Comparison of ENCODE assay signal across 1 cellular context in the genomic region with DNA sequence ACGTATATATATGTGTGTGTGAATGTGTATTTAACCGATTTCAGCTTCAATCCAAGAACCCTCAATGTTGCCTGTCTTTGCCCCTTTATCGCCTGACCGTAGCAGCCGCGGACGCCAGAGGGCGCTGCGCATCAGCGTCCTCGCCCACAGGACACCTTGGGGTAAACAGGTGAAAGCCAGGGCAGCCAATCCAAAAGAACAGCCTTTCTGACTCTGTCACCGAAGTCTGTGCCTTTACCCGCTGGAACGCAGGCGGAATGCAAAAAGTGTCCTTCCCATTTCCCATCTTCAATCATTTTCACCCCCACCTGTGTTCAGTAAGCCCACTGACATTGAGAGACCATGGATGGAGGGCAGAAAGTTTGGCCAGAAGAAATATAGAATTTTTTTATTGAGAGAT.
TF ChIP-seq lines count a peak whose summit lies in the region.

No MANE protein-coding gene starts in this region.

TF ChIP-seq in HepG2, 621 proteins besides CTCF, POLR2A, EP300 and RAD21 (continued from another document):
- TF ChIP-seq ZBTB49 (CRISPR knock-in tag; IDR thresholded peaks at IDR 0.05; ENCODE audit: borderline replicate concordance) = no peak
- TF ChIP-seq ZNF17 (CRISPR knock-in tag; IDR thresholded peaks at IDR 0.05) = no peak
- TF ChIP-seq NCOA2 (CRISPR knock-in tag; IDR thresholded peaks at IDR 0.05) = 0 out of 2 replicates have a peak, but pooled peaks have one; percentile 21
- no peak for TF ChIP-seq ATF7-NPFF (CRISPR knock-in tag; IDR thresholded peaks at IDR 0.05; ENCODE audit: low read depth)
- no peak for TF ChIP-seq ZNF460 (CRISPR knock-in tag; IDR thresholded peaks at IDR 0.05; ENCODE audit: borderline replicate concordance)
- peak; percentile 87 for TF ChIP-seq FOXO1 (CRISPR knock-in tag; IDR thresholded peaks at IDR 0.05)
- TF ChIP-seq SRSF4 (IDR thresholded peaks at IDR 0.05; ENCODE audit: low read depth, low read length, poor library complexity, severe bottlenecking) = no peak
- no peak for TF ChIP-seq RFX3 (CRISPR knock-in tag; IDR thresholded peaks at IDR 0.05)
- no peak for TF ChIP-seq ZNF121 (CRISPR knock-in tag; IDR thresholded peaks at IDR 0.05)
- no peak for TF ChIP-seq RAD51 (IDR thresholded peaks at IDR 0.05; ENCODE audit: borderline replicate concordance)
- 0 out of 2 replicates have a peak, but pooled peaks have one; percentile 29 for TF ChIP-seq NFYC (CRISPR knock-in tag; IDR thresholded peaks at IDR 0.05)
- 0 out of 2 replicates have a peak, but pooled peaks have one; percentile 16 for TF ChIP-seq ZNF878 (CRISPR knock-in tag; IDR thresholded peaks at IDR 0.05)
- TF ChIP-seq ZNF501 (CRISPR knock-in tag; IDR thresholded peaks at IDR 0.05) = no peak
- TF ChIP-seq RXRA (CRISPR knock-in tag; IDR thresholded peaks at IDR 0.05) = 0 out of 2 replicates have a peak, but pooled peaks have one; percentile 17
- peak; percentile 80 for TF ChIP-seq CBX5 (CRISPR knock-in tag; IDR thresholded peaks at IDR 0.05; ENCODE audit: borderline replicate concordance)
- TF ChIP-seq FOXA1 (IDR thresholded peaks at IDR 0.05) = no peak
- peak; percentile 58; the same call in 1 of the 2 replicates for TF ChIP-seq FOXA1 (CRISPR knock-in tag; IDR thresholded peaks at IDR 0.05)
- TF ChIP-seq FOXP1 (IDR thresholded peaks at IDR 0.05) = no peak
- 0 out of 2 replicates have a peak, but pooled peaks have one; percentile 36 for TF ChIP-seq FOXP1 (CRISPR knock-in tag; IDR thresholded peaks at IDR 0.05)
- TF ChIP-seq NFAT5 (CRISPR knock-in tag; IDR thresholded peaks at IDR 0.05) = no peak
- no peak for TF ChIP-seq SP2 (CRISPR knock-in tag; IDR thresholded peaks at IDR 0.05)
- TF ChIP-seq CCDC6 (CRISPR knock-in tag; IDR thresholded peaks at IDR 0.05) = no peak
TF ChIP-seq in HepG2: peak in this region for 14.
